ENCODE assay signal across 8 cellular contexts in the genomic region with DNA sequence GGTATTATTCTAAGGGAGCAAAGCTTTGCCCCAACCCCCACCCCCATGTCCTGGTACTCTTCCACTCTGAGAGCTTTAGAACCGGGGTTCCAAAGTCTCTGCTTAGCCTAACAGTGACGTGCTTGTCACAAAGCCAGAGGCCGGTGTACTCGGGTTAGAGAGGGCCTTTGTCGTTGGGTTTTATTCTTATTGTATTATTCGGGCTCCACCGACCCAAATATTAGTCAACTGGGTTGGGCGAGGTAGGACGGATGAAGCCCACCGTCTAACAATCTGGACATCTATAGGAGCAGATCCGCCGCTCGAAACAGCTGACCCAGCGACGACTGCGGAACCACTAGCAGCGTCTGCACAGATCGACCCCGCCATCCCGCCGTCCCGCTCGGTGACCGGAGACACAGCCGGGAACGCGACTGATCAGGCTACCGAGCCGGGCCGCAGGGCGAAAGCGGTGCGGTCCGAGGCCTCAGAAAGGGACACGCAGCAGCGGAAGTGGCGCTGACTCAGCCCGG. TPM values are rescaled to one million over a fixed set of nuclear protein-coding genes. Genes with fewer than 3 reads are reported as not detected.
DNase-seq lines count a peak whose midpoint lies in the region; ATAC-seq and TF ChIP-seq lines count a peak whose summit lies in the region.
"Not testable (repeated sequence)": the region's sequence is repeated elsewhere in the genome, so short reads cannot be mapped to it uniquely, and the experiment has no call there.

No MANE protein-coding gene starts in this region.

- not testable (repeated sequence) for H3K27me3 Mint-ChIP-seq in IgD-negative memory B cell; activated CD4-positive, alpha-beta memory T cell treated with anti-CD3 and anti-CD28 coated beads for 36 hours; chondrocyte (ENCODE audit: low read depth); stimulated activated memory B cell treated with anti-CD40 and anti-IgM and Interleukin-4, amounts not matched to agents 10 μg/mL and 1 μg/mL and 100 μg/mL, for 72 hours

- H3K27ac Mint-ChIP-seq in IgD-negative memory B cell (peak overlapping the region; percentile 62 to 91 (median 86)), chondrocyte (ENCODE audit: unreplicated experiment) (peak overlapping the region; percentile 87)
- peak overlapping the region; percentile 83 for H3K27ac Mint-ChIP-seq in activated CD4-positive, alpha-beta memory T cell treated with anti-CD3 and anti-CD28 coated beads for 36 hours
- H3K27ac Mint-ChIP-seq in stimulated activated memory B cell treated with anti-CD40 and anti-IgM and Interleukin-4, amounts not matched to agents 10 μg/mL and 1 μg/mL and 100 μg/mL, for 72 hours = peak overlapping the region; percentile 83

- H3K9me3 ChIP-seq in muscle layer of duodenum (ENCODE audit: control insufficient read depth in 1 of 2, low read length in 2 of 2) = not testable (repeated sequence)

- peak overlapping the region; percentile 90 to 95 (median 94) for H3K4me3 Mint-ChIP-seq in IgD-negative memory B cell
- H3K4me3 Mint-ChIP-seq in activated CD4-positive, alpha-beta memory T cell treated with anti-CD3 and anti-CD28 coated beads for 36 hours = peak overlapping the region; percentile 87
- peak overlapping the region; percentile 93 for H3K4me3 Mint-ChIP-seq in chondrocyte (ENCODE audit: unreplicated experiment)
- peak overlapping the region; percentile 82 for H3K4me3 Mint-ChIP-seq in stimulated activated memory B cell treated with anti-CD40 and anti-IgM and Interleukin-4, amounts not matched to agents 10 μg/mL and 1 μg/mL and 100 μg/mL, for 72 hours

- H3K4me1 Mint-ChIP-seq in IgD-negative memory B cell = peaks cover 24 to 27% (median 25%) of the 10 kb centered on the region in 3 donors
- peaks cover 48% of the 10 kb centered on the region for H3K4me1 Mint-ChIP-seq in activated CD4-positive, alpha-beta memory T cell treated with anti-CD3 and anti-CD28 coated beads for 36 hours (ENCODE audit: low read depth)
- H3K4me1 Mint-ChIP-seq in chondrocyte (ENCODE audit: low read depth) = peaks cover 33% of the 10 kb centered on the region
- peaks cover 29% of the 10 kb centered on the region for H3K4me1 Mint-ChIP-seq in stimulated activated memory B cell treated with anti-CD40 and anti-IgM and Interleukin-4, amounts not matched to agents 10 μg/mL and 1 μg/mL and 100 μg/mL, for 72 hours

- POLR2A ChIA-PET in BJ (lab: Charles Lee) = not testable (repeated sequence)
- POLR2A ChIA-PET in activated CD4-positive, alpha-beta memory T cell treated with anti-CD3 and anti-CD28 coated beads for 36 hours (lab: Charles Lee) = interaction anchor here (0.6 to 2.0 kb wide), 3 partner anchors 32 to 1046 kb away, joined by 3 to 15 read pairs (median 5); a partner anchor contains a TSS

- H3K36me3 ChIP-seq in BJ (ENCODE audit: control insufficient read depth, insufficient read depth, low read length); muscle layer of duodenum (ENCODE audit: control insufficient read depth in 1 of 2, insufficient read depth in 2 of 2, low read length in 2 of 2): not testable (repeated sequence)

- not testable (repeated sequence) for DNase-seq in BJ (ENCODE audit: low read depth); activated CD4-positive, alpha-beta memory T cell treated with anti-CD3 and anti-CD28 coated beads for 36 hours; chondrocyte (ENCODE audit: low spot score); left cardiac atrium

- ATAC-seq in GM21529 (IDR thresholded peaks at IDR 0.05; ENCODE audit: unreplicated experiment) (peak; percentile 6), left cardiac atrium (peak; percentile 8 to 19)
- ATAC-seq in stimulated activated memory B cell treated with anti-CD40 and anti-IgM and Interleukin-4, amounts not matched to agents 10 μg/mL and 1 μg/mL and 100 μg/mL, for 72 hours = peak; percentile 1

- H3K27me3 ChIP-seq in BJ (ENCODE audit: control insufficient read depth, insufficient read depth, low read length); muscle layer of duodenum (ENCODE audit: low read depth, low read length): not testable (repeated sequence)

- H3K9me3 Mint-ChIP-seq in IgD-negative memory B cell; activated CD4-positive, alpha-beta memory T cell treated with anti-CD3 and anti-CD28 coated beads for 36 hours; chondrocyte (ENCODE audit: low read depth); stimulated activated memory B cell treated with anti-CD40 and anti-IgM and Interleukin-4, amounts not matched to agents 10 μg/mL and 1 μg/mL and 100 μg/mL, for 72 hours: not testable (repeated sequence)

- H3K36me3 Mint-ChIP-seq in IgD-negative memory B cell; activated CD4-positive, alpha-beta memory T cell treated with anti-CD3 and anti-CD28 coated beads for 36 hours; chondrocyte (ENCODE audit: low read depth); stimulated activated memory B cell treated with anti-CD40 and anti-IgM and Interleukin-4, amounts not matched to agents 10 μg/mL and 1 μg/mL and 100 μg/mL, for 72 hours: not testable (repeated sequence)

- H3K4me3 ChIP-seq in BJ (ENCODE audit: low read depth, low read length) (peak overlapping the region; percentile 96), muscle layer of duodenum (ENCODE audit: low read depth in 1 of 2, low read length in 2 of 2) (peak overlapping the region; percentile 82 to 99)

- intact Hi-C loops in activated CD4-positive, alpha-beta memory T cell treated with anti-CD3 and anti-CD28 coated beads for 36 hours (cut with micrococcal nuclease) = loop anchor here (1.0 to 10.0 kb wide), 5 partner anchors 101 to 262 kb away; a partner anchor contains a TSS
- intact Hi-C loops in left cardiac atrium (cut with DNase I) = not testable (repeated sequence)

- peaks cover 0 to 34% of the 10 kb centered on the region in 2 donors for H3K4me1 ChIP-seq in muscle layer of duodenum (ENCODE audit: control insufficient read depth in 1 of 2, insufficient read depth in 2 of 2, low read length in 2 of 2)

- H3K27ac ChIP-seq in muscle layer of duodenum (ENCODE audit: low read length) = peak overlapping the region; percentile 72

- CTCF ChIA-PET in BJ (lab: Yijun Ruan, JAX) = interaction anchor here (1.1 kb wide), 1 partner anchor 176 kb away, joined by 4 read pairs; no protein-coding TSS in a partner anchor
- CTCF ChIA-PET in activated CD4-positive, alpha-beta memory T cell treated with anti-CD3 and anti-CD28 coated beads for 36 hours (lab: Charles Lee) = interaction anchor here (1.7 to 1.9 kb wide), 2 partner anchors 31 to 32 kb away, joined by 5 read pairs; a partner anchor contains a TSS

- TF ChIP-seq CTCF in BJ (IDR thresholded peaks at IDR 0.05; ENCODE audit: insufficient read depth, low read depth, low read length); chondrocyte (IDR thresholded peaks at IDR 0.05): not testable (repeated sequence)

RNA-seq across cellular contexts. Expression of a gene that starts 0.4 kb away (rescaled TPM):
- polyA plus RNA-seq in BJ (2011; rRNA removed) (63.2 and 106 TPM in 2 replicates), IgD-negative memory B cell (116 TPM)
- polyA minus RNA-seq in BJ (2011; rRNA and poly(A)+ RNA removed) = 19.6 and 29.0 TPM in 2 replicates
- total RNA-seq in activated CD4-positive, alpha-beta memory T cell treated with anti-CD3 and anti-CD28 coated beads for 36 hours = 10 to 100 TPM; 92.6 to 98.0 TPM
- total RNA-seq in chondrocyte (83.4 to 88.8 TPM (median 84.8 TPM) in 3 replicates), left cardiac atrium (100 to 1,000 TPM in 1 of 2 donors, 10 to 100 TPM in 1; 92.8 to 107 TPM)

RNA-seq across cellular contexts. Expression of a gene that starts 2.8 kb away (rescaled TPM):
- polyA plus RNA-seq in BJ (2011; rRNA removed) (20.1 and 35.4 TPM in 2 replicates), IgD-negative memory B cell (5.0 TPM)
- polyA minus RNA-seq in BJ (2011; rRNA and poly(A)+ RNA removed) = 37.3 and 39.4 TPM in 2 replicates
- 10 to 100 TPM; 64.3 to 69.8 TPM for total RNA-seq in activated CD4-positive, alpha-beta memory T cell treated with anti-CD3 and anti-CD28 coated beads for 36 hours
- total RNA-seq in chondrocyte (28.1 to 41.8 TPM (median 33.9 TPM) in 3 replicates), left cardiac atrium (10 to 100 TPM; 22.4 to 27.7 TPM)

RNA-seq across cellular contexts. Expression of a gene that starts 31.2 kb away (rescaled TPM):
- polyA plus RNA-seq in BJ (2011; rRNA removed) (12.4 and 16.7 TPM in 2 replicates), IgD-negative memory B cell (12.4 TPM)
- 16.8 and 22.2 TPM in 2 replicates for polyA minus RNA-seq in BJ (2011; rRNA and poly(A)+ RNA removed)
- total RNA-seq in activated CD4-positive, alpha-beta memory T cell treated with anti-CD3 and anti-CD28 coated beads for 36 hours = 10 to 100 TPM; 19.1 to 20.1 TPM
- total RNA-seq in chondrocyte (32.3 to 34.6 TPM (median 34.6 TPM) in 3 replicates), left cardiac atrium (10 to 100 TPM; 14.6 to 15.4 TPM)
